8 cellular contexts compared by ENCODE assay signal in the genomic region with DNA sequence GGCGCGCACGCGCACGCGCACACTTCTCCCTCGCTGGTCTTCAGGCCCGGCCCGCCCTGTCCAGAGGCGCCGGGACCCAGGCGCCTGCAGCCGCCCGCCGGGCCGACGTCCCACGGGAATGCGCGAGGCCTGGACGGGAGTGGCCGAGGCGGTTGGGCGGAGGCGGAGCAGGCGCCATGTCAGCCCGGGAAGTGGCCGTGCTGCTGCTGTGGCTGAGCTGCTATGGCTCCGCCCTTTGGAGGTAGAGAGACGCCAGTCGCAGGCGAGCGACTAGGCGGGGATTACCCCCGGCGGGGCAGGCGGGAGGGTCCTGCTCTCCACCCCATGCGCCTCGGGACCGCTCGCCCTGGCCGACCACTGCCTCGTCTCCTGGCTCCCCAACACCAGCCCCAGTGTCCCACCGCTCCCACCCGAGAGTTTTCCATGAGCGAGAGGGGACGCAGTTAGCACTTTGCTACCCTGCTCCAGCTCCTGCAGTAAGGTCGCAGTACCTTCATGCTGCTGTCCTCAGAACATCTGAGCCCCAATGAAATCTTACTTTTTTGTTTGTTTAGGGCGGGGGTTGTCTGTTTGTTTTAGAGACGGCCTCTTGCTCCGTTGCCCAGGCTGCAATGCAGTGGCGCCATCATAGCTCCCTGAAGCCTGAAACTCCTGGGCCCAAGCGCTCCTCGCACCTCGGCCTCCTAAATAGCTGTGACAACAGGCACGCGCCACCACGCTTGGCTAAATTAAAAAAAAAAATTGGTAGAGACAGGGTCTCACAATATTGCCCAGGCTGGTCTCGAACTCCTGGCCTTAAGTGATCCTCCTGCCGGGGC. TPM values are rescaled to one million over a fixed set of nuclear protein-coding genes. Genes with fewer than 3 reads are reported as not detected.
DNase-seq lines count a peak whose midpoint lies in the region; ATAC-seq lines count a peak whose summit lies in the region.

Gene CATSPERE (plus strand): TSS at position 20 of the 818 bp plus-strand sequence. CDS start 157 bp downstream, at position 177.

- DNase-seq in NK-92 treated with Interleukin-12 subunit alpha and Interleukin-12 subunit beta, amount 100 ng/mL, for 24 hours (lab: John Stamatoyannopoulos, UW), result peak; percentile 38
- DNase-seq in NK-92 (lab: John Stamatoyannopoulos, UW; ENCODE audit: unreplicated experiment), result no peak
- peak; percentile 73 for DNase-seq in NCI-H2171 (lab: John Stamatoyannopoulos, UW)
- peak; percentile 63 for DNase-seq in activated CD4-positive, alpha-beta T cell treated with anti-CD3 and anti-CD28 coated beads, Interleukin-2, amount 50 U/mL, for 1 hour
- DNase-seq in dermis blood vessel endothelial cell, result peak; percentile 90
- DNase-seq in left lobe of liver (ENCODE audit: low spot score), result peak; percentile 95
- peak; percentile 76 for DNase-seq in stimulated activated CD4-positive, alpha-beta T cell treated with anti-CD3 and anti-CD28 coated beads, Interleukin-1b, Interleukin-23, amount 100 ng/mL, for 48 hours

- ATAC-seq in HG02870 (IDR thresholded peaks at IDR 0.05; ENCODE audit: unreplicated experiment) (peak; percentile 99), left lobe of liver (peak; percentile 98)

RNA-seq across cellular contexts. Expression of gene CATSPERE, which starts in this region (rescaled TPM):
- total RNA-seq in dermis blood vessel endothelial cell (0.42 and 1.4 TPM in 2 replicates), left lobe of liver (1.2 TPM)
